In genomic region chr9:125131778-125132177, GRCh38 we compare ENCODE assay signal across 1 cellular context.
TF ChIP-seq lines count a peak whose summit lies in the region.

No MANE protein-coding gene starts in this region.

TF ChIP-seq in SK-N-SH, 30 proteins besides CTCF, POLR2A, EP300 and RAD21 (continued from another document):
- TF ChIP-seq, protein P1, sequence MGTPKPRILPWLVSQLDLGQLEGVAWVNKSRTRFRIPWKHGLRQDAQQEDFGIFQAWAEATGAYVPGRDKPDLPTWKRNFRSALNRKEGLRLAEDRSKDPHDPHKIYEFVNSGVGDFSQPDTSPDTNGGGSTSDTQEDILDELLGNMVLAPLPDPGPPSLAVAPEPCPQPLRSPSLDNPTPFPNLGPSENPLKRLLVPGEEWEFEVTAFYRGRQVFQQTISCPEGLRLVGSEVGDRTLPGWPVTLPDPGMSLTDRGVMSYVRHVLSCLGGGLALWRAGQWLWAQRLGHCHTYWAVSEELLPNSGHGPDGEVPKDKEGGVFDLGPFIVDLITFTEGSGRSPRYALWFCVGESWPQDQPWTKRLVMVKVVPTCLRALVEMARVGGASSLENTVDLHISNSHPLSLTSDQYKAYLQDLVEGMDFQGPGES (IDR thresholded peaks at IDR 0.05; ENCODE audit: low read depth, low read length): no peak
- no peak for TF ChIP-seq MEF2A (IDR thresholded peaks at IDR 0.05; ENCODE audit: borderline replicate concordance, low read depth)
- no peak for TF ChIP-seq NRF1 (IDR thresholded peaks at IDR 0.05; ENCODE audit: low read depth, low read length)
- TF ChIP-seq MAX (IDR thresholded peaks at IDR 0.05; ENCODE audit: low read depth): no peak
- TF ChIP-seq EZH2phosphoT487 (IDR thresholded peaks at IDR 0.05; ENCODE audit: borderline replicate concordance, low read depth): no peak
- no peak for TF ChIP-seq FOXJ3 (CRISPR knock-in tag; IDR thresholded peaks at IDR 0.05)
- no peak for TF ChIP-seq JUND (IDR thresholded peaks at IDR 0.05)
- no peak for TF ChIP-seq USF2 (IDR thresholded peaks at IDR 0.05; ENCODE audit: borderline replicate concordance, low read depth, low read length)
- TF ChIP-seq CHD2 (IDR thresholded peaks at IDR 0.05; ENCODE audit: low read length, partially characterized antibody): no peak
- no peak for TF ChIP-seq GABPA (IDR thresholded peaks at IDR 0.05; ENCODE audit: low read depth)
- TF ChIP-seq, protein P2, sequence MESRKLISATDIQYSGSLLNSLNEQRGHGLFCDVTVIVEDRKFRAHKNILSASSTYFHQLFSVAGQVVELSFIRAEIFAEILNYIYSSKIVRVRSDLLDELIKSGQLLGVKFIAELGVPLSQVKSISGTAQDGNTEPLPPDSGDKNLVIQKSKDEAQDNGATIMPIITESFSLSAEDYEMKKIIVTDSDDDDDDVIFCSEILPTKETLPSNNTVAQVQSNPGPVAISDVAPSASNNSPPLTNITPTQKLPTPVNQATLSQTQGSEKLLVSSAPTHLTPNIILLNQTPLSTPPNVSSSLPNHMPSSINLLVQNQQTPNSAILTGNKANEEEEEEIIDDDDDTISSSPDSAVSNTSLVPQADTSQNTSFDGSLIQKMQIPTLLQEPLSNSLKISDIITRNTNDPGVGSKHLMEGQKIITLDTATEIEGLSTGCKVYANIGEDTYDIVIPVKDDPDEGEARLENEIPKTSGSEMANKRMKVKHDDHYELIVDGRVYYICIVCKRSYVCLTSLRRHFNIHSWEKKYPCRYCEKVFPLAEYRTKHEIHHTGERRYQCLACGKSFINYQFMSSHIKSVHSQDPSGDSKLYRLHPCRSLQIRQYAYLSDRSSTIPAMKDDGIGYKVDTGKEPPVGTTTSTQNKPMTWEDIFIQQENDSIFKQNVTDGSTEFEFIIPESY (IDR thresholded peaks at IDR 0.05; ENCODE audit: borderline replicate concordance, low read depth): no peak
- no peak for TF ChIP-seq RCOR1 (IDR thresholded peaks at IDR 0.05; ENCODE audit: low read length)
